Comparison of ENCODE assay signal across 15 cellular contexts in the genomic region with DNA sequence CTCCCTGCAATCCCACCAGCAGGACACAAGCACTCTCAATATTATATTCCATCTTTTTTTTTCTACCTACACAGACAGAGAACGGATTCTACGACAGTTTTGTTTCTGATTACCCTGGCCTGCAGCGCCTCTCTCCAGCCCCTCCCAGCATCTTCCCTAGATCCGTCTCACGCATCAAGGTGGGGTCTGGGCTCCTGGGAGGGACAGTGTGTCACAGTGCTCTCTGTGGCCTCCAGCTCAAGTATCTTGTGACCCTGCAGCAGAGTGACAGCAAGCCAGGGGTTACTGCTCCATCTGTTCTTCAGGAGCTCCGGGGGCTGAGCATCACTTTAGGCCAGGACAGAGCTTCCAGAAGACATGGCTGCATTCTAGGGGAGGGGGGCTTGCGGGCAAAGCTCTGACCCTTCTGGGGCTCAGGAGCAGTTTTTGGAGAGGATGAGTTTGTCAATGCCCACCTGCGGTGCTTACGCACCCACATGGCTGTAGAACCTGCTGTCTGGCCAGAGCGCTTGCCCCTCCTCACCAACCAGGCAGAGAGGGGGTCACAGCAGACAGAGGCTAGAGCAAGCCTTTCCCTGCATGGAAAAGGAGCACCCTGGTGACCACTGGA. TPM values are rescaled to one million over a fixed set of nuclear protein-coding genes. Genes with fewer than 3 reads are reported as not detected.
DNase-seq lines count a peak whose midpoint lies in the region; ATAC-seq and TF ChIP-seq lines count a peak whose summit lies in the region.
"Had no signal": no experiment of that assay in that cellular context is flagged by ENCODE, and none has a peak within 500 bp of the region (broad histone marks: within the 10 kb centered on the region; RNA-seq: fewer than 3 reads in every experiment).

No MANE protein-coding gene starts in this region.

- H3K9me3 ChIP-seq in T-helper 17 cell (ENCODE audit: control insufficient read depth, low read length, poor library complexity, severe bottlenecking) (no peaks in the 10 kb centered on the region), vagina (no peaks in the 10 kb centered on the region)
- H3K9me3 ChIP-seq: Caco-2 had no signal

- ATAC-seq in T-helper 17 cell = no peak
- peak in 1 of 2 donors; percentile 4 for ATAC-seq in stimulated activated naive B cell treated with anti-CD40 and anti-IgM and Interleukin-4, amounts not matched to agents 10 μg/mL and 1 μg/mL and 100 μg/mL, for 72 hours (replicated peaks)
- ATAC-seq: Panc1 had no signal

- H3K4me3 Mint-ChIP-seq in activated T-cell treated with anti-CD3 and anti-CD28 coated beads, Interleukin-2, amount 50 U/mL, for 24 hours = no peak overlapping the region
- H3K4me3 Mint-ChIP-seq in T-helper 17 cell = no peak overlapping the region
- H3K4me3 Mint-ChIP-seq in glutamatergic neuron (ENCODE audit: unreplicated experiment) = peak overlapping the region; percentile 52
- no peak overlapping the region for H3K4me3 Mint-ChIP-seq in stimulated activated naive B cell treated with anti-CD40 and anti-IgM and Interleukin-4, amounts not matched to agents 10 μg/mL and 1 μg/mL and 100 μg/mL, for 72 hours

- H3K18ac ChIP-seq in mesendoderm (ENCODE audit: low read length) = no peak overlapping the region

- no peak for TF ChIP-seq POLR2A in vagina (IDR thresholded peaks at IDR 0.05)

- H3K4me1 Mint-ChIP-seq in activated T-cell treated with anti-CD3 and anti-CD28 coated beads, Interleukin-2, amount 50 U/mL, for 24 hours (ENCODE audit: low read depth) = peaks cover 21% of the 10 kb centered on the region
- H3K4me1 Mint-ChIP-seq in T-helper 17 cell = peaks cover 22% of the 10 kb centered on the region
- H3K4me1 Mint-ChIP-seq in glutamatergic neuron (ENCODE audit: low read depth, unreplicated experiment) = peaks cover 15% of the 10 kb centered on the region
- peaks cover 18 to 21% of the 10 kb centered on the region in 2 donors for H3K4me1 Mint-ChIP-seq in stimulated activated naive B cell treated with anti-CD40 and anti-IgM and Interleukin-4, amounts not matched to agents 10 μg/mL and 1 μg/mL and 100 μg/mL, for 72 hours

- no peaks in the 10 kb centered on the region for H3K79me2 ChIP-seq in mesendoderm (ENCODE audit: control insufficient read depth, insufficient read depth, low read length)

- no peak overlapping the region for H3K23ac ChIP-seq in mesendoderm (ENCODE audit: low read length)

- H3K79me1 ChIP-seq in mesendoderm (ENCODE audit: low read length) = no peaks in the 10 kb centered on the region

- no peaks in the 10 kb centered on the region for H3K4me1 ChIP-seq in vagina
- H3K4me1 ChIP-seq in mesendoderm (ENCODE audit: control insufficient read depth, low read depth, low read length) = no peaks in the 10 kb centered on the region
- H3K4me1 ChIP-seq: Caco-2 had no signal

- no peaks in the 10 kb centered on the region for H3K9me3 Mint-ChIP-seq in activated T-cell treated with anti-CD3 and anti-CD28 coated beads, Interleukin-2, amount 50 U/mL, for 24 hours
- peaks cover 6% of the 10 kb centered on the region for H3K9me3 Mint-ChIP-seq in glutamatergic neuron (ENCODE audit: unreplicated experiment)
- no peaks in the 10 kb centered on the region for H3K9me3 Mint-ChIP-seq in stimulated activated naive B cell treated with anti-CD40 and anti-IgM and Interleukin-4, amounts not matched to agents 10 μg/mL and 1 μg/mL and 100 μg/mL, for 72 hours

- no peak overlapping the region for H3K4ac ChIP-seq in mesendoderm (ENCODE audit: low read depth, low read length)

- H2BK120ac ChIP-seq in mesendoderm (ENCODE audit: low read depth, low read length) = no peak overlapping the region

- no peak overlapping the region for H3K9ac ChIP-seq in mesendoderm (ENCODE audit: low read length)

- H3K4me2 ChIP-seq in mesendoderm (ENCODE audit: low read length) = no peak overlapping the region

- no peak overlapping the region for H2BK15ac ChIP-seq in mesendoderm (replicated peaks; ENCODE audit: low read depth)

- intact Hi-C loops in vagina (cut with DNase I) = no loop called here

- H4K8ac ChIP-seq in mesendoderm (ENCODE audit: low read depth, low read length) = no peak overlapping the region

- no peaks in the 10 kb centered on the region for H3K27me3 ChIP-seq in vagina
- H3K27me3 ChIP-seq in mesendoderm (ENCODE audit: insufficient read depth, low read length, poor library complexity) = no peaks in the 10 kb centered on the region

- DNase-seq in activated T-cell treated with anti-CD3 and anti-CD28 coated beads, Interleukin-2, amount 50 U/mL, for 24 hours = no peak
- no peak for DNase-seq in activated T-cell treated with anti-CD3 and anti-CD28 coated beads for 4 hours
- no peak for DNase-seq in T-helper 17 cell
- no peak for DNase-seq in glutamatergic neuron
- no peak for DNase-seq in stimulated activated naive B cell treated with anti-CD40 and anti-IgM and Interleukin-4, amounts not matched to agents 10 μg/mL and 1 μg/mL and 100 μg/mL, for 72 hours
- DNase-seq in vagina (ENCODE audit: extremely low spot score in 2 of 2) = no peak
- no peak for DNase-seq in mesendoderm
- DNase-seq: Caco-2, DMS153, EL, H7, NCI-H1092, NCI-H2081 treated with DMSO at 0.1 percent for 48 hours, NCI-H510A treated with DMSO at 0.1 percent for 48 hours had no signal

- H3K27ac ChIP-seq in vagina (no peak overlapping the region), mesendoderm (ENCODE audit: low read depth, low read length) (no peak overlapping the region)

- no peak overlapping the region for H4K5ac ChIP-seq in mesendoderm (ENCODE audit: low read length)

- no peak overlapping the region for H2AK5ac ChIP-seq in mesendoderm (ENCODE audit: low read length)

- WGBS in mesendoderm (ENCODE audit: extremely low coverage, insufficient coverage, low lambda C conversion rate) = no CpG with 5 or more reads among the region's 10 CpGs

- H3K56ac ChIP-seq in mesendoderm (ENCODE audit: low read length) = no peak overlapping the region

- no peaks in the 10 kb centered on the region for H3K36me3 ChIP-seq in vagina
- no peaks in the 10 kb centered on the region for H3K36me3 ChIP-seq in mesendoderm (ENCODE audit: control insufficient read depth, insufficient read depth, low read length)

- H3K27me3 Mint-ChIP-seq in activated T-cell treated with anti-CD3 and anti-CD28 coated beads, Interleukin-2, amount 50 U/mL, for 24 hours = no peaks in the 10 kb centered on the region
- H3K27me3 Mint-ChIP-seq in T-helper 17 cell (no peaks in the 10 kb centered on the region), glutamatergic neuron (ENCODE audit: unreplicated experiment) (no peaks in the 10 kb centered on the region)
- no peaks in the 10 kb centered on the region for H3K27me3 Mint-ChIP-seq in stimulated activated naive B cell treated with anti-CD40 and anti-IgM and Interleukin-4, amounts not matched to agents 10 μg/mL and 1 μg/mL and 100 μg/mL, for 72 hours

- H3K27ac Mint-ChIP-seq in activated T-cell treated with anti-CD3 and anti-CD28 coated beads, Interleukin-2, amount 50 U/mL, for 24 hours = peak overlapping the region; percentile 17
- peak overlapping the region; percentile 63 for H3K27ac Mint-ChIP-seq in T-helper 17 cell
- no peak overlapping the region for H3K27ac Mint-ChIP-seq in glutamatergic neuron (ENCODE audit: unreplicated experiment)
- H3K27ac Mint-ChIP-seq in stimulated activated naive B cell treated with anti-CD40 and anti-IgM and Interleukin-4, amounts not matched to agents 10 μg/mL and 1 μg/mL and 100 μg/mL, for 72 hours = peak overlapping the region; percentile 69

- peaks cover 9% of the 10 kb centered on the region for H3K36me3 Mint-ChIP-seq in activated T-cell treated with anti-CD3 and anti-CD28 coated beads, Interleukin-2, amount 50 U/mL, for 24 hours (ENCODE audit: low read depth)
- no peaks in the 10 kb centered on the region for H3K36me3 Mint-ChIP-seq in T-helper 17 cell (ENCODE audit: low read depth)
- no peaks in the 10 kb centered on the region for H3K36me3 Mint-ChIP-seq in glutamatergic neuron (ENCODE audit: unreplicated experiment)
- H3K36me3 Mint-ChIP-seq in stimulated activated naive B cell treated with anti-CD40 and anti-IgM and Interleukin-4, amounts not matched to agents 10 μg/mL and 1 μg/mL and 100 μg/mL, for 72 hours = peaks cover 6 to 9% of the 10 kb centered on the region in 2 donors

- no peak overlapping the region for H2BK5ac ChIP-seq in mesendoderm (ENCODE audit: low read length)

- TF ChIP-seq CTCF in glutamatergic neuron (IDR thresholded peaks at IDR 0.05; ENCODE audit: partially characterized antibody, unreplicated experiment) (no peak), vagina (IDR thresholded peaks at IDR 0.05) (no peak)

- H3K4me3 ChIP-seq in vagina (no peak overlapping the region), mesendoderm (ENCODE audit: low read length) (no peak overlapping the region)

RNA-seq across cellular contexts. Expression of gene MYO1G, which starts 22.6 kb away (rescaled TPM):
- 100 to 1,000 TPM; 245 to 291 TPM for total RNA-seq in T-helper 17 cell
- 0.54 TPM for total RNA-seq in glutamatergic neuron (ENCODE audit: unreplicated experiment)
- 5.2 TPM for total RNA-seq in vagina
- 0.04 TPM for polyA plus RNA-seq in mesendoderm (2013, experiment 1 of 2)
- 0.04 TPM for polyA plus RNA-seq in mesendoderm (2013, experiment 2 of 2)
- total RNA-seq: H7 had no signal

RNA-seq across cellular contexts. Expression of gene CCM2, which starts 43.7 kb away (rescaled TPM):
- total RNA-seq in T-helper 17 cell (10 to 100 TPM; 77.4 to 83.0 TPM), glutamatergic neuron (ENCODE audit: unreplicated experiment) (92.6 TPM), vagina (44.2 TPM)
- polyA plus RNA-seq in mesendoderm (2013, experiment 1 of 2) = 20.7 TPM
- 20.4 TPM for polyA plus RNA-seq in mesendoderm (2013, experiment 2 of 2)

Comparison
In these comparisons a context has a peak if more than half of its experiments do, and no peak if none do; other contexts are left out.
1. RNA of gene MYO1G, which starts 22.6 kb away (total RNA-seq): 245 to 291 TPM in T-helper 17 cell; 5.2 TPM in vagina (single experiment) and 0.54 TPM in glutamatergic neuron (single experiment); every median in the first group is over 10 times any median in the second.